1 cellular context compared by ENCODE assay signal in the genomic region with DNA sequence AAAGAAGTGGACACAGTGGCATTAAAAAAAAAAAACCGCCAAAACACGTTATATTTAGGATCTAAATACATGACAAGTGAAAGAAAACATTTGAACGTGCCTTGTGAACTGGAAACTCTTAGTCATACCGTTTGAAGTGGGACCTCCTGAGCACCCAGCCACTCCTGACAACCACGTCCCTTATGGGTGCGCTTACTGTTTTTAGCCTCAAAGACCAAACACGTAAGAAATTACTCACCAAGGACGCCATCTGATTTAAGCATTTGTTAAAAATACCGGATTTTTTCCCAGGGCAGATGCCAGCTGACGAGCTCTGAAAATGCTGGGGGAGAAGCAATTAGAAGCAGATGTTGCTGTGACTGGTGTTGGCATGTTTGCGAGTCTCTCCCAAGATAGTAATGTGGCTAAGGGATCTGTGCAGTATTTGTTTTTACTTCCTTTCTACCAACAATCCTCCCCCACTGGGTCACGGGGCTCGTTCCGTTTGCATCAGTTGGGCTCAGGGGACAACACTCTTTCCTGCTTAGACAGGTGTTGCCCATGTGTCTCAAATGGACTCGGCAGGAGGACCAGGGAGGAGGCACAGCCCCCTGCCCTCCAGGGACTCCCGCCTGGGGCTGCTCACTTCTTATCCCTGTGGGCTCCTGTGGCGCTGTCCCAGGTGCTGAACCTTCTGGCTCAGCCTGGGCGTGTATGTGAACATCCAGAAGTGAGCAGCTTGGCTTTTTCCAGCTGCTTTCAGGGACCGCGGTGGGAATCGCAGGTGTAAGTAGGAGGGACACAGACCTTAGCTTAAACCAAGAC.
TF ChIP-seq lines count a peak whose summit lies in the region.

No MANE protein-coding gene starts in this region.

TF ChIP-seq in HepG2, 621 proteins besides CTCF, POLR2A, EP300 and RAD21 (continued from another document and continues in another):
- TF ChIP-seq, protein P1, sequence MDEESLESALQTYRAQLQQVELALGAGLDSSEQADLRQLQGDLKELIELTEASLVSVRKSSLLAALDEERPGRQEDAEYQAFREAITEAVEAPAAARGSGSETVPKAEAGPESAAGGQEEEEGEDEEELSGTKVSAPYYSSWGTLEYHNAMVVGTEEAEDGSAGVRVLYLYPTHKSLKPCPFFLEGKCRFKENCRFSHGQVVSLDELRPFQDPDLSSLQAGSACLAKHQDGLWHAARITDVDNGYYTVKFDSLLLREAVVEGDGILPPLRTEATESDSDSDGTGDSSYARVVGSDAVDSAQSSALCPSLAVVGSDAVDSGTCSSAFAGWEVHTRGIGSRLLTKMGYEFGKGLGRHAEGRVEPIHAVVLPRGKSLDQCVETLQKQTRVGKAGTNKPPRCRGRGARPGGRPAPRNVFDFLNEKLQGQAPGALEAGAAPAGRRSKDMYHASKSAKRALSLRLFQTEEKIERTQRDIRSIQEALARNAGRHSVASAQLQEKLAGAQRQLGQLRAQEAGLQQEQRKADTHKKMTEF (CRISPR knock-in tag; IDR thresholded peaks at IDR 0.05): 0 out of 2 replicates have a peak, but pooled peaks have one; percentile 39
- no peak for TF ChIP-seq HNRNPL (IDR thresholded peaks at IDR 0.05; ENCODE audit: low read depth, low read length)
- TF ChIP-seq NFIB (CRISPR knock-in tag; IDR thresholded peaks at IDR 0.05; ENCODE audit: borderline replicate concordance): no peak
- no peak for TF ChIP-seq ATF1 (CRISPR knock-in tag; IDR thresholded peaks at IDR 0.05)
- TF ChIP-seq, protein P2, sequence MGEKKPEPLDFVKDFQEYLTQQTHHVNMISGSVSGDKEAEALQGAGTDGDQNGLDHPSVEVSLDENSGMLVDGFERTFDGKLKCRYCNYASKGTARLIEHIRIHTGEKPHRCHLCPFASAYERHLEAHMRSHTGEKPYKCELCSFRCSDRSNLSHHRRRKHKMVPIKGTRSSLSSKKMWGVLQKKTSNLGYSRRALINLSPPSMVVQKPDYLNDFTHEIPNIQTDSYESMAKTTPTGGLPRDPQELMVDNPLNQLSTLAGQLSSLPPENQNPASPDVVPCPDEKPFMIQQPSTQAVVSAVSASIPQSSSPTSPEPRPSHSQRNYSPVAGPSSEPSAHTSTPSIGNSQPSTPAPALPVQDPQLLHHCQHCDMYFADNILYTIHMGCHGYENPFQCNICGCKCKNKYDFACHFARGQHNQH (CRISPR knock-in tag; IDR thresholded peaks at IDR 0.05): peak; percentile 67; the same call in 1 of the 2 replicates
- no peak for TF ChIP-seq ZSCAN30 (CRISPR knock-in tag; IDR thresholded peaks at IDR 0.05)
- TF ChIP-seq, protein P3, sequence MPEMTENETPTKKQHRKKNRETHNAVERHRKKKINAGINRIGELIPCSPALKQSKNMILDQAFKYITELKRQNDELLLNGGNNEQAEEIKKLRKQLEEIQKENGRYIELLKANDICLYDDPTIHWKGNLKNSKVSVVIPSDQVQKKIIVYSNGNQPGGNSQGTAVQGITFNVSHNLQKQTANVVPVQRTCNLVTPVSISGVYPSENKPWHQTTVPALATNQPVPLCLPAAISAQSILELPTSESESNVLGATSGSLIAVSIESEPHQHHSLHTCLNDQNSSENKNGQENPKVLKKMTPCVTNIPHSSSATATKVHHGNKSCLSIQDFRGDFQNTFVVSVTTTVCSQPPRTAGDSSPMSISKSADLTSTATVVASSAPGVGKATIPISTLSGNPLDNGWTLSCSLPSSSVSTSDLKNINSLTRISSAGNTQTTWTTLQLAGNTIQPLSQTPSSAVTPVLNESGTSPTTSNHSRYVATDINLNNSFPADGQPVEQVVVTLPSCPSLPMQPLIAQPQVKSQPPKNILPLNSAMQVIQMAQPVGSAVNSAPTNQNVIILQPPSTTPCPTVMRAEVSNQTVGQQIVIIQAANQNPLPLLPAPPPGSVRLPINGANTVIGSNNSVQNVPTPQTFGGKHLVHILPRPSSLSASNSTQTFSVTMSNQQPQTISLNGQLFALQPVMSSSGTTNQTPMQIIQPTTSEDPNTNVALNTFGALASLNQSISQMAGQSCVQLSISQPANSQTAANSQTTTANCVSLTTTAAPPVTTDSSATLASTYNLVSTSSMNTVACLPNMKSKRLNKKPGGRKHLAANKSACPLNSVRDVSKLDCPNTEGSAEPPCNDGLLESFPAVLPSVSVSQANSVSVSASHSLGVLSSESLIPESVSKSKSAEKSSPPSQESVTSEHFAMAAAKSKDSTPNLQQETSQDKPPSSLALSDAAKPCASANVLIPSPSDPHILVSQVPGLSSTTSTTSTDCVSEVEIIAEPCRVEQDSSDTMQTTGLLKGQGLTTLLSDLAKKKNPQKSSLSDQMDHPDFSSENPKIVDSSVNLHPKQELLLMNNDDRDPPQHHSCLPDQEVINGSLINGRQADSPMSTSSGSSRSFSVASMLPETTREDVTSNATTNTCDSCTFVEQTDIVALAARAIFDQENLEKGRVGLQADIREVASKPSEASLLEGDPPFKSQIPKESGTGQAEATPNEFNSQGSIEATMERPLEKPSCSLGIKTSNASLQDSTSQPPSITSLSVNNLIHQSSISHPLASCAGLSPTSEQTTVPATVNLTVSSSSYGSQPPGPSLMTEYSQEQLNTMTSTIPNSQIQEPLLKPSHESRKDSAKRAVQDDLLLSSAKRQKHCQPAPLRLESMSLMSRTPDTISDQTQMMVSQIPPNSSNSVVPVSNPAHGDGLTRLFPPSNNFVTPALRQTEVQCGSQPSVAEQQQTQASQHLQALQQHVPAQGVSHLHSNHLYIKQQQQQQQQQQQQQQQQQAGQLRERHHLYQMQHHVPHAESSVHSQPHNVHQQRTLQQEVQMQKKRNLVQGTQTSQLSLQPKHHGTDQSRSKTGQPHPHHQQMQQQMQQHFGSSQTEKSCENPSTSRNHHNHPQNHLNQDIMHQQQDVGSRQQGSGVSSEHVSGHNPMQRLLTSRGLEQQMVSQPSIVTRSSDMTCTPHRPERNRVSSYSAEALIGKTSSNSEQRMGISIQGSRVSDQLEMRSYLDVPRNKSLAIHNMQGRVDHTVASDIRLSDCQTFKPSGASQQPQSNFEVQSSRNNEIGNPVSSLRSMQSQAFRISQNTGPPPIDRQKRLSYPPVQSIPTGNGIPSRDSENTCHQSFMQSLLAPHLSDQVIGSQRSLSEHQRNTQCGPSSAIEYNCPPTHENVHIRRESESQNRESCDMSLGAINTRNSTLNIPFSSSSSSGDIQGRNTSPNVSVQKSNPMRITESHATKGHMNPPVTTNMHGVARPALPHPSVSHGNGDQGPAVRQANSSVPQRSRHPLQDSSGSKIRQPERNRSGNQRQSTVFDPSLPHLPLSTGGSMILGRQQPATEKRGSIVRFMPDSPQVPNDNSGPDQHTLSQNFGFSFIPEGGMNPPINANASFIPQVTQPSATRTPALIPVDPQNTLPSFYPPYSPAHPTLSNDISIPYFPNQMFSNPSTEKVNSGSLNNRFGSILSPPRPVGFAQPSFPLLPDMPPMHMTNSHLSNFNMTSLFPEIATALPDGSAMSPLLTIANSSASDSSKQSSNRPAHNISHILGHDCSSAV (CRISPR knock-in tag; IDR thresholded peaks at IDR 0.05; ENCODE audit: borderline replicate concordance): no peak
- no peak; the same call in 1 of the 2 replicates for TF ChIP-seq DNMT3B (CRISPR knock-in tag; conservative IDR thresholded peaks at IDR 0.05)
- TF ChIP-seq RNF2 (conservative IDR thresholded peaks at IDR 0.05; ENCODE audit: low read depth): no peak
- no peak for TF ChIP-seq ZBTB42 (CRISPR knock-in tag; IDR thresholded peaks at IDR 0.05)
- TF ChIP-seq, protein P4, sequence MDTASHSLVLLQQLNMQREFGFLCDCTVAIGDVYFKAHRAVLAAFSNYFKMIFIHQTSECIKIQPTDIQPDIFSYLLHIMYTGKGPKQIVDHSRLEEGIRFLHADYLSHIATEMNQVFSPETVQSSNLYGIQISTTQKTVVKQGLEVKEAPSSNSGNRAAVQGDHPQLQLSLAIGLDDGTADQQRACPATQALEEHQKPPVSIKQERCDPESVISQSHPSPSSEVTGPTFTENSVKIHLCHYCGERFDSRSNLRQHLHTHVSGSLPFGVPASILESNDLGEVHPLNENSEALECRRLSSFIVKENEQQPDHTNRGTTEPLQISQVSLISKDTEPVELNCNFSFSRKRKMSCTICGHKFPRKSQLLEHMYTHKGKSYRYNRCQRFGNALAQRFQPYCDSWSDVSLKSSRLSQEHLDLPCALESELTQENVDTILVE (CRISPR knock-in tag; IDR thresholded peaks at IDR 0.05): peak; percentile 81; the same call in 1 of the 2 replicates
- TF ChIP-seq ZKSCAN5 (CRISPR knock-in tag; IDR thresholded peaks at IDR 0.05): no peak
- no peak for TF ChIP-seq ZNF317 (CRISPR knock-in tag; IDR thresholded peaks at IDR 0.05)
- TF ChIP-seq, protein P5, sequence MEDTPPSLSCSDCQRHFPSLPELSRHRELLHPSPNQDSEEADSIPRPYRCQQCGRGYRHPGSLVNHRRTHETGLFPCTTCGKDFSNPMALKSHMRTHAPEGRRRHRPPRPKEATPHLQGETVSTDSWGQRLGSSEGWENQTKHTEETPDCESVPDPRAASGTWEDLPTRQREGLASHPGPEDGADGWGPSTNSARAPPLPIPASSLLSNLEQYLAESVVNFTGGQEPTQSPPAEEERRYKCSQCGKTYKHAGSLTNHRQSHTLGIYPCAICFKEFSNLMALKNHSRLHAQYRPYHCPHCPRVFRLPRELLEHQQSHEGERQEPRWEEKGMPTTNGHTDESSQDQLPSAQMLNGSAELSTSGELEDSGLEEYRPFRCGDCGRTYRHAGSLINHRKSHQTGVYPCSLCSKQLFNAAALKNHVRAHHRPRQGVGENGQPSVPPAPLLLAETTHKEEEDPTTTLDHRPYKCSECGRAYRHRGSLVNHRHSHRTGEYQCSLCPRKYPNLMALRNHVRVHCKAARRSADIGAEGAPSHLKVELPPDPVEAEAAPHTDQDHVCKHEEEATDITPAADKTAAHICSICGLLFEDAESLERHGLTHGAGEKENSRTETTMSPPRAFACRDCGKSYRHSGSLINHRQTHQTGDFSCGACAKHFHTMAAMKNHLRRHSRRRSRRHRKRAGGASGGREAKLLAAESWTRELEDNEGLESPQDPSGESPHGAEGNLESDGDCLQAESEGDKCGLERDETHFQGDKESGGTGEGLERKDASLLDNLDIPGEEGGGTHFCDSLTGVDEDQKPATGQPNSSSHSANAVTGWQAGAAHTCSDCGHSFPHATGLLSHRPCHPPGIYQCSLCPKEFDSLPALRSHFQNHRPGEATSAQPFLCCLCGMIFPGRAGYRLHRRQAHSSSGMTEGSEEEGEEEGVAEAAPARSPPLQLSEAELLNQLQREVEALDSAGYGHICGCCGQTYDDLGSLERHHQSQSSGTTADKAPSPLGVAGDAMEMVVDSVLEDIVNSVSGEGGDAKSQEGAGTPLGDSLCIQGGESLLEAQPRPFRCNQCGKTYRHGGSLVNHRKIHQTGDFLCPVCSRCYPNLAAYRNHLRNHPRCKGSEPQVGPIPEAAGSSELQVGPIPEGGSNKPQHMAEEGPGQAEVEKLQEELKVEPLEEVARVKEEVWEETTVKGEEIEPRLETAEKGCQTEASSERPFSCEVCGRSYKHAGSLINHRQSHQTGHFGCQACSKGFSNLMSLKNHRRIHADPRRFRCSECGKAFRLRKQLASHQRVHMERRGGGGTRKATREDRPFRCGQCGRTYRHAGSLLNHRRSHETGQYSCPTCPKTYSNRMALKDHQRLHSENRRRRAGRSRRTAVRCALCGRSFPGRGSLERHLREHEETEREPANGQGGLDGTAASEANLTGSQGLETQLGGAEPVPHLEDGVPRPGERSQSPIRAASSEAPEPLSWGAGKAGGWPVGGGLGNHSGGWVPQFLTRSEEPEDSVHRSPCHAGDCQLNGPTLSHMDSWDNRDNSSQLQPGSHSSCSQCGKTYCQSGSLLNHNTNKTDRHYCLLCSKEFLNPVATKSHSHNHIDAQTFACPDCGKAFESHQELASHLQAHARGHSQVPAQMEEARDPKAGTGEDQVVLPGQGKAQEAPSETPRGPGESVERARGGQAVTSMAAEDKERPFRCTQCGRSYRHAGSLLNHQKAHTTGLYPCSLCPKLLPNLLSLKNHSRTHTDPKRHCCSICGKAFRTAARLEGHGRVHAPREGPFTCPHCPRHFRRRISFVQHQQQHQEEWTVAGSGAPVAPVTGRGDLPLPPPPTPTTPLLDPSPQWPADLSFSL (CRISPR knock-in tag; IDR thresholded peaks at IDR 0.05): no peak
- TF ChIP-seq, protein P6, sequence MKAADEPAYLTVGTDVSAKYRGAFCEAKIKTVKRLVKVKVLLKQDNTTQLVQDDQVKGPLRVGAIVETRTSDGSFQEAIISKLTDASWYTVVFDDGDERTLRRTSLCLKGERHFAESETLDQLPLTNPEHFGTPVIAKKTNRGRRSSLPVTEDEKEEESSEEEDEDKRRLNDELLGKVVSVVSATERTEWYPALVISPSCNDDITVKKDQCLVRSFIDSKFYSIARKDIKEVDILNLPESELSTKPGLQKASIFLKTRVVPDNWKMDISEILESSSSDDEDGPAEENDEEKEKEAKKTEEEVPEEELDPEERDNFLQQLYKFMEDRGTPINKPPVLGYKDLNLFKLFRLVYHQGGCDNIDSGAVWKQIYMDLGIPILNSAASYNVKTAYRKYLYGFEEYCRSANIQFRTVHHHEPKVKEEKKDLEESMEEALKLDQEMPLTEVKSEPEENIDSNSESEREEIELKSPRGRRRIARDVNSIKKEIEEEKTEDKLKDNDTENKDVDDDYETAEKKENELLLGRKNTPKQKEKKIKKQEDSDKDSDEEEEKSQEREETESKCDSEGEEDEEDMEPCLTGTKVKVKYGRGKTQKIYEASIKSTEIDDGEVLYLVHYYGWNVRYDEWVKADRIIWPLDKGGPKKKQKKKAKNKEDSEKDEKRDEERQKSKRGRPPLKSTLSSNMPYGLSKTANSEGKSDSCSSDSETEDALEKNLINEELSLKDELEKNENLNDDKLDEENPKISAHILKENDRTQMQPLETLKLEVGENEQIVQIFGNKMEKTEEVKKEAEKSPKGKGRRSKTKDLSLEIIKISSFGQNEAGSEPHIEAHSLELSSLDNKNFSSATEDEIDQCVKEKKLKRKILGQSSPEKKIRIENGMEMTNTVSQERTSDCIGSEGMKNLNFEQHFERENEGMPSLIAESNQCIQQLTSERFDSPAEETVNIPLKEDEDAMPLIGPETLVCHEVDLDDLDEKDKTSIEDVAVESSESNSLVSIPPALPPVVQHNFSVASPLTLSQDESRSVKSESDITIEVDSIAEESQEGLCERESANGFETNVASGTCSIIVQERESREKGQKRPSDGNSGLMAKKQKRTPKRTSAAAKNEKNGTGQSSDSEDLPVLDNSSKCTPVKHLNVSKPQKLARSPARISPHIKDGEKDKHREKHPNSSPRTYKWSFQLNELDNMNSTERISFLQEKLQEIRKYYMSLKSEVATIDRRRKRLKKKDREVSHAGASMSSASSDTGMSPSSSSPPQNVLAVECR (CRISPR knock-in tag; IDR thresholded peaks at IDR 0.05; ENCODE audit: borderline replicate concordance): no peak
- TF ChIP-seq, protein P7, sequence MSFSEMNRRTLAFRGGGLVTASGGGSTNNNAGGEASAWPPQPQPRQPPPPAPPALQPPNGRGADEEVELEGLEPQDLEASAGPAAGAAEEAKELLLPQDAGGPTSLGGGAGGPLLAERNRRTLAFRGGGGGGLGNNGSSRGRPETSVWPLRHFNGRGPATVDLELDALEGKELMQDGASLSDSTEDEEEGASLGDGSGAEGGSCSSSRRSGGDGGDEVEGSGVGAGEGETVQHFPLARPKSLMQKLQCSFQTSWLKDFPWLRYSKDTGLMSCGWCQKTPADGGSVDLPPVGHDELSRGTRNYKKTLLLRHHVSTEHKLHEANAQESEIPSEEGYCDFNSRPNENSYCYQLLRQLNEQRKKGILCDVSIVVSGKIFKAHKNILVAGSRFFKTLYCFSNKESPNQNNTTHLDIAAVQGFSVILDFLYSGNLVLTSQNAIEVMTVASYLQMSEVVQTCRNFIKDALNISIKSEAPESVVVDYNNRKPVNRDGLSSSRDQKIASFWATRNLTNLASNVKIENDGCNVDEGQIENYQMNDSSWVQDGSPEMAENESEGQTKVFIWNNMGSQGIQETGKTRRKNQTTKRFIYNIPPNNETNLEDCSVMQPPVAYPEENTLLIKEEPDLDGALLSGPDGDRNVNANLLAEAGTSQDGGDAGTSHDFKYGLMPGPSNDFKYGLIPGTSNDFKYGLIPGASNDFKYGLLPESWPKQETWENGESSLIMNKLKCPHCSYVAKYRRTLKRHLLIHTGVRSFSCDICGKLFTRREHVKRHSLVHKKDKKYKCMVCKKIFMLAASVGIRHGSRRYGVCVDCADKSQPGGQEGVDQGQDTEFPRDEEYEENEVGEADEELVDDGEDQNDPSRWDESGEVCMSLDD (CRISPR knock-in tag; IDR thresholded peaks at IDR 0.05; ENCODE audit: borderline replicate concordance): no peak
- TF ChIP-seq CENPX (CRISPR knock-in tag; IDR thresholded peaks at IDR 0.05): no peak
- TF ChIP-seq HMGA1 (CRISPR knock-in tag; conservative IDR thresholded peaks at IDR 0.05): no peak
- TF ChIP-seq ZNF180 (CRISPR knock-in tag; IDR thresholded peaks at IDR 0.05; ENCODE audit: borderline replicate concordance, low read depth): no peak
